Comparison of ENCODE assay signal across 2 cellular contexts in the genomic region with DNA sequence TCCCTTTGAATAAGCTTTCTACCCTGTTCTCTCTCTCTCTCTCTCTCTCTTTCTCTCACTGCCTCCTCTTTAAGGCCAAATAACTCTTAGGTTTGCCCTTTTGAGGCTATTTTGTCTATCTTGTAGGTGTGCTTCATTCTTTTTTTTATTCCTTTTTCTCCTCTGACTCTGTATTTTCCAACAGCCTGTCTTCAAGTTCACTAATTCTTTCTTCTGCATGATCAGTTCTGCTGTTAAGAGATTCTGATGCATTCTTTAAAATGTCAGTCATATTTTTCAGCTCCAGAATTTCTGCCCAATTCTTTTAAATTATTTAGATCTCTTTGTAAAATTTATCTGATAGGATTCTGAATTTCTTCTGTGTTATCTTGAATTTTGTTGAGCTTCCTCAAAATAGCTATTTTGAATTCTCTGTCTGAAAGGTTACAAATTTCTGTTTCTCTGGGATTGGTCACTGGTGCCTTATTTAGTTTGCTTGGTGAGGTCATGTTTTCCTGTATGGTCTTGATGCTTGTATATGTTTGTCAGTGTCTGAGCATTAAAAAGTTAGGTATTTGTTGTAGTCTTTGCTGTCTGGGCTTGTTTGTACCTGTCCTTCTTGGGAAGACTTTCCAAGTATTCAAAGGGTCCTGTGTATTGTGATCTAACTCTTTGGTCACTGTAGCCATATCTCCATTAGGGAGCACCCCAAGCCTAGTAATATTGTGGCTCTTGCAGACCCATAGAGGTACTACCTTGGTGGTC.
TF ChIP-seq lines count a peak whose summit lies in the region.

No MANE protein-coding gene starts in this region.

TF ChIP-seq in SK-N-SH treated with all-trans-retinoic acid at 6 μM for 48 hours, 23 proteins besides CTCF, POLR2A, EP300 and RAD21 (continued from another document):
- TF ChIP-seq, protein P1, sequence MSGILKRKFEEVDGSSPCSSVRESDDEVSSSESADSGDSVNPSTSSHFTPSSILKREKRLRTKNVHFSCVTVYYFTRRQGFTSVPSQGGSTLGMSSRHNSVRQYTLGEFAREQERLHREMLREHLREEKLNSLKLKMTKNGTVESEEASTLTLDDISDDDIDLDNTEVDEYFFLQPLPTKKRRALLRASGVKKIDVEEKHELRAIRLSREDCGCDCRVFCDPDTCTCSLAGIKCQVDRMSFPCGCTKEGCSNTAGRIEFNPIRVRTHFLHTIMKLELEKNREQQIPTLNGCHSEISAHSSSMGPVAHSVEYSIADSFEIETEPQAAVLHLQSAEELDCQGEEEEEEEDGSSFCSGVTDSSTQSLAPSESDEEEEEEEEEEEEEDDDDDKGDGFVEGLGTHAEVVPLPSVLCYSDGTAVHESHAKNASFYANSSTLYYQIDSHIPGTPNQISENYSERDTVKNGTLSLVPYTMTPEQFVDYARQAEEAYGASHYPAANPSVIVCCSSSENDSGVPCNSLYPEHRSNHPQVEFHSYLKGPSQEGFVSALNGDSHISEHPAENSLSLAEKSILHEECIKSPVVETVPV (CRISPR knock-in tag; IDR thresholded peaks at IDR 0.05) = no peak
- no peak for TF ChIP-seq RARB (CRISPR knock-in tag; IDR thresholded peaks at IDR 0.05)
- TF ChIP-seq TCF4 (CRISPR knock-in tag; IDR thresholded peaks at IDR 0.05; ENCODE audit: borderline replicate concordance) = no peak
- TF ChIP-seq ZFP3 (CRISPR knock-in tag; IDR thresholded peaks at IDR 0.05) = no peak
- no peak for TF ChIP-seq ISL1 (CRISPR knock-in tag; IDR thresholded peaks at IDR 0.05)

TF ChIP-seq in SK-N-SH, 30 proteins besides CTCF, POLR2A, EP300 and RAD21 (continued from another document):
- TF ChIP-seq, protein P2, sequence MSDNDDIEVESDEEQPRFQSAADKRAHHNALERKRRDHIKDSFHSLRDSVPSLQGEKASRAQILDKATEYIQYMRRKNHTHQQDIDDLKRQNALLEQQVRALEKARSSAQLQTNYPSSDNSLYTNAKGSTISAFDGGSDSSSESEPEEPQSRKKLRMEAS (IDR thresholded peaks at IDR 0.05; ENCODE audit: low read depth) = no peak
- TF ChIP-seq, protein P3, sequence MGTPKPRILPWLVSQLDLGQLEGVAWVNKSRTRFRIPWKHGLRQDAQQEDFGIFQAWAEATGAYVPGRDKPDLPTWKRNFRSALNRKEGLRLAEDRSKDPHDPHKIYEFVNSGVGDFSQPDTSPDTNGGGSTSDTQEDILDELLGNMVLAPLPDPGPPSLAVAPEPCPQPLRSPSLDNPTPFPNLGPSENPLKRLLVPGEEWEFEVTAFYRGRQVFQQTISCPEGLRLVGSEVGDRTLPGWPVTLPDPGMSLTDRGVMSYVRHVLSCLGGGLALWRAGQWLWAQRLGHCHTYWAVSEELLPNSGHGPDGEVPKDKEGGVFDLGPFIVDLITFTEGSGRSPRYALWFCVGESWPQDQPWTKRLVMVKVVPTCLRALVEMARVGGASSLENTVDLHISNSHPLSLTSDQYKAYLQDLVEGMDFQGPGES (IDR thresholded peaks at IDR 0.05; ENCODE audit: low read depth, low read length) = no peak
- TF ChIP-seq NRF1 (IDR thresholded peaks at IDR 0.05; ENCODE audit: low read depth, low read length) (no peak), EZH2phosphoT487 (IDR thresholded peaks at IDR 0.05; ENCODE audit: borderline replicate concordance, low read depth) (no peak), TAF1 (IDR thresholded peaks at IDR 0.05; ENCODE audit: borderline replicate concordance, low read depth, low read length) (no peak)
- TF ChIP-seq, protein P4, sequence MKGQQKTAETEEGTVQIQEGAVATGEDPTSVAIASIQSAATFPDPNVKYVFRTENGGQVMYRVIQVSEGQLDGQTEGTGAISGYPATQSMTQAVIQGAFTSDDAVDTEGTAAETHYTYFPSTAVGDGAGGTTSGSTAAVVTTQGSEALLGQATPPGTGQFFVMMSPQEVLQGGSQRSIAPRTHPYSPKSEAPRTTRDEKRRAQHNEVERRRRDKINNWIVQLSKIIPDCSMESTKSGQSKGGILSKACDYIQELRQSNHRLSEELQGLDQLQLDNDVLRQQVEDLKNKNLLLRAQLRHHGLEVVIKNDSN (IDR thresholded peaks at IDR 0.05; ENCODE audit: borderline replicate concordance, low read depth) = no peak
